ENCODE assay signal across 14 cellular contexts in genomic region chr5:120454094-120454798, GRCh38. TPM values are rescaled to one million over a fixed set of nuclear protein-coding genes. Genes with fewer than 3 reads are reported as not detected.
A peak's percentile ranks its signal among the peaks of the same experiment; 100 is the strongest.
DNase-seq lines count a peak whose midpoint lies in the region; ATAC-seq and TF ChIP-seq lines count a peak whose summit lies in the region.
"Had no signal": no experiment of that assay in that cellular context is flagged by ENCODE, and none has a peak within 500 bp of the region (broad histone marks: within the 10 kb centered on the region; RNA-seq: fewer than 3 reads in every experiment).

No MANE protein-coding gene starts in this region.

- H3K27me3 ChIP-seq in gastroesophageal sphincter: no peaks in the 10 kb centered on the region
- no peaks in the 10 kb centered on the region for H3K27me3 ChIP-seq in prostate gland (replicated peaks; ENCODE audit: insufficient read depth)

- DNase-seq in GM04503 (ENCODE audit: low read depth) (peak; percentile 69), amniotic epithelial cell (ENCODE audit: low read depth) (peak; percentile 82), prostate gland (ENCODE audit: low spot score) (peak; percentile 20), NK-92 (lab: John Stamatoyannopoulos, UW; ENCODE audit: unreplicated experiment) (no peak), caudate nucleus (lab: John Stamatoyannopoulos, UW) (no peak)
- no peak for DNase-seq in stimulated activated CD4-positive, alpha-beta T cell treated with anti-CD3 and anti-CD28 coated beads, Interleukin-2, amount 100 ng/mL, for 48 hours
- no peak for DNase-seq in effector CD8-positive, alpha-beta T cell (lab: John Stamatoyannopoulos, UW)
- DNase-seq: activated CD4-positive, alpha-beta T cell treated with anti-CD3 and anti-CD28 coated beads for 1 hour; activated naive CD4-positive, alpha-beta T cell treated with anti-CD3 and anti-CD28 coated beads, Interleukin-2, amount 10 ng/mL, durations not matched to agents 7 days and 5 days; Caco-2; naive thymus-derived CD8-positive, alpha-beta T cell; NCI-H1436 treated with DMSO at 0.1 percent for 48 hours had no signal

- whole genome bisulfite sequencing in gastroesophageal sphincter (ENCODE audit: low coverage in 1 of 2), 2 donors: 17 to 63% methylated on average over 1 of the region's 1 CpG
- 9% methylated on average over 1 of the region's 1 CpG for WGBS in prostate gland

- no peaks in the 10 kb centered on the region for H3K9me3 ChIP-seq in gastroesophageal sphincter
- no peaks in the 10 kb centered on the region for H3K9me3 ChIP-seq in prostate gland
- H3K9me3 ChIP-seq: Caco-2 had no signal

- H3K36me3 ChIP-seq in gastroesophageal sphincter (no peaks in the 10 kb centered on the region), prostate gland (no peaks in the 10 kb centered on the region)

- TF ChIP-seq POLR2A in gastroesophageal sphincter (IDR thresholded peaks at IDR 0.05): no peak
- TF ChIP-seq POLR2A in prostate gland (IDR thresholded peaks at IDR 0.05): no peak

- TF ChIP-seq CTCF in gastroesophageal sphincter (IDR thresholded peaks at IDR 0.05): no peak
- no peak for TF ChIP-seq CTCF in prostate gland (IDR thresholded peaks at IDR 0.05)

- peak; percentile 55 for ATAC-seq in gastroesophageal sphincter
- ATAC-seq: naive thymus-derived CD8-positive, alpha-beta T cell; Panc1 had no signal

- peaks cover 0 to 9% (median 0%) of the 10 kb centered on the region in 3 donors for H3K4me1 ChIP-seq in gastroesophageal sphincter
- no peaks in the 10 kb centered on the region for H3K4me1 ChIP-seq in prostate gland (replicated peaks)
- H3K4me1 ChIP-seq: Caco-2 had no signal

- intact Hi-C loops in prostate gland (cut with DNase I): no loop called here

- H3K27ac ChIP-seq in gastroesophageal sphincter (no peak overlapping the region), prostate gland (no peak overlapping the region), caudate nucleus (ENCODE audit: low read depth, low read length) (no peak overlapping the region)

- no peak overlapping the region for H3K4me3 ChIP-seq in gastroesophageal sphincter
- H3K4me3 ChIP-seq in prostate gland: no peak overlapping the region

- TF ChIP-seq EP300 in gastroesophageal sphincter (IDR thresholded peaks at IDR 0.05): no peak

RNA-seq across cellular contexts. Expression of gene PRR16, which starts 9.9 kb away (rescaled TPM):
- total RNA-seq in gastroesophageal sphincter (1 to 10 TPM; 2.7 to 7.0 (median 3.7) TPM), prostate gland (10 to 100 TPM in 1 of 2 donors, 1 to 10 TPM in 1; 3.5 to 13.4 TPM)
- total RNA-seq: Caco-2; naive thymus-derived CD8-positive, alpha-beta T cell had no signal

Comparison
In these comparisons a context has a peak if more than half of its experiments do, and no peak if none do; other contexts are left out.
1. DNase-seq: peak in GM04503 (single experiment), amniotic epithelial cell (single experiment) and prostate gland (single experiment); none in stimulated activated CD4-positive, alpha-beta T cell treated with anti-CD3 and anti-CD28 coated beads, Interleukin-2, amount 100 ng/mL, for 48 hours (0 of 2), NK-92 (single experiment), effector CD8-positive, alpha-beta T cell (single experiment) and caudate nucleus (0 of 61).